ENCODE assay signal across 7 cellular contexts in genomic region chr17:79232957-79233356, GRCh38.
"Had no signal": no experiment of that assay in that cellular context is flagged by ENCODE, and none has a peak within 500 bp of the region (broad histone marks: within the 10 kb centered on the region; RNA-seq: fewer than 3 reads in every experiment).

No MANE protein-coding gene starts in this region.

- H2AFZ ChIP-seq: GM23338 had no signal

- H3K27ac Mint-ChIP-seq: GM23338, IgD-negative memory B cell had no signal

- ATAC-seq: GM23338, HCT116 had no signal

- H3K9me3 Mint-ChIP-seq: GM23338 had no signal

- H3K4me3 ChIP-seq: GM23338, HAP-1 had no signal

- H3K36me3 Mint-ChIP-seq: IgD-negative memory B cell had no signal

- H3K36me3 ChIP-seq: HAP-1 had no signal

- H3K4me3 Mint-ChIP-seq: GM23338, IgD-negative memory B cell had no signal

- H3K9me3 ChIP-seq: HAP-1 had no signal

- H3K4me1 ChIP-seq: HAP-1 had no signal

- FAIRE-seq: HTR-8/SVneo had no signal

- H3K4me2 ChIP-seq: GM23338 had no signal

- DNase-seq: H7, KG1 had no signal
